7 cellular contexts compared by ENCODE assay signal in the genomic region with DNA sequence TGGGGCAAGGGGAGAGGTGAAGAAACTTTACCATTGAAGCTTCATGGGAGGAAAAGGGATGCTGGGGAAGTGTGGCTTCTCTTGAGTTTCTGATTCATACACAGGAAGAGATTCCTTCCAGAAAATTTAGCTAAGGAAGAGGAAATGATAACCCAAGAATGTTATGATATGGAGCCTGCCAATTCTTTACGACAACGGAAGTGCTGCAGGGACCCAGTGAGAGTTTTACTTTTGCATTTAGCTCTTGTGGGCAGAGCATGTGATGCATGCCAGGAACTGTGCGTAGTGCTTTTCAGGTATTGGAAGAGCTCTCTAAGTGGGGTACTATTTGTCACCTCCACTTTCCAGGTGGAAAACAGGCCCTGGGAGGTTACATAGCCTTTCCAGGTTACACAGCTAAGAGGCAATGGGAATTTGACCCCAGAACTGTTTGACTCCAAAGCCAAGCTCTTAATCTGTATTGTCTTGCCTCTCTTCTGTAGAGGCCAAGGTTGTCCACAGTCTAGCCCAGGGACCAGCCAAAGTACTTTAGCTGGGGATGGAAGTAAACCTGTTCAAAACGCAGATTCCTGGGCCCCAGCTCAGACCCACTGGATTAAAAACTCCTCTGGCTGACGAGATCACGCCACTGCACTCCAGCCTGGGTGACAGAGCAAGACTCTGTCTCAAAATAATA. TPM values are rescaled to one million over a fixed set of nuclear protein-coding genes. Genes with fewer than 3 reads are reported as not detected.
DNase-seq lines count a peak whose midpoint lies in the region; ATAC-seq, FAIRE-seq and TF ChIP-seq lines count a peak whose summit lies in the region.

No MANE protein-coding gene starts in this region.

- no peaks in the 10 kb centered on the region for H3F3A ChIP-seq in MM.1S (ENCODE audit: insufficient read depth, low read length)

- H3K9me2 ChIP-seq in MM.1S (replicated peaks; ENCODE audit: insufficient read depth, low read length): no peaks in the 10 kb centered on the region

- H4K20me1 ChIP-seq in MM.1S (ENCODE audit: insufficient read depth, low read length): no peaks in the 10 kb centered on the region

- no peaks in the 10 kb centered on the region for H3K79me2 ChIP-seq in MM.1S (ENCODE audit: low read length)

- H3K36me3 ChIP-seq in MM.1S (replicated peaks; ENCODE audit: insufficient read depth, low read length): no peaks in the 10 kb centered on the region
- no peaks in the 10 kb centered on the region for H3K36me3 ChIP-seq in effector memory CD4-positive, alpha-beta T cell (ENCODE audit: control insufficient read depth, insufficient read depth, low read length)
- H3K36me3 ChIP-seq in small intestine (ENCODE audit: control insufficient read depth in 2 of 2, insufficient read depth in 2 of 2, low read length in 2 of 2): no peaks in the 10 kb centered on the region

- no peak for FAIRE-seq in small intestine (lab: Jason Lieb, UNC)

- no peak overlapping the region for H3K4me2 ChIP-seq in MM.1S (ENCODE audit: low read depth, low read length)

- H3K4me3 ChIP-seq in MM.1S (ENCODE audit: low read length) (no peak overlapping the region), small intestine (ENCODE audit: low read depth in 1 of 2, low read length in 2 of 2) (no peak overlapping the region)
- H3K4me3 ChIP-seq in effector memory CD4-positive, alpha-beta T cell (ENCODE audit: insufficient read depth, low read depth, low read length, poor library complexity, severe bottlenecking): no peak overlapping the region

- no peak overlapping the region for H3K27ac Mint-ChIP-seq in endothelial cell (ENCODE audit: unreplicated experiment)

- no peaks in the 10 kb centered on the region for H3K4me1 ChIP-seq in MM.1S (ENCODE audit: low read length)
- H3K4me1 ChIP-seq in effector memory CD4-positive, alpha-beta T cell (ENCODE audit: control insufficient read depth, insufficient read depth, low read length, poor library complexity, severe bottlenecking): peaks cover 19% of the 10 kb centered on the region
- no peaks in the 10 kb centered on the region for H3K4me1 ChIP-seq in small intestine (ENCODE audit: control insufficient read depth in 2 of 2, insufficient read depth in 1 of 2, low read depth in 1 of 2, low read length in 1 of 2)

- H3K9me3 Mint-ChIP-seq in endothelial cell (ENCODE audit: unreplicated experiment): no peaks in the 10 kb centered on the region

- no peak overlapping the region for H3K27ac ChIP-seq in MM.1S (ENCODE audit: low read length)
- peak overlapping the region; percentile 59 for H3K27ac ChIP-seq in effector memory CD4-positive, alpha-beta T cell (ENCODE audit: insufficient read depth, low read length, poor library complexity, severe bottlenecking)
- peak overlapping the region in 1 of 2 donors; percentile 69 for H3K27ac ChIP-seq in small intestine (ENCODE audit: low read depth in 1 of 2, low read length in 1 of 2)

- peaks cover 8% of the 10 kb centered on the region for H3K36me3 Mint-ChIP-seq in endothelial cell (ENCODE audit: low read depth, unreplicated experiment)

- H3K27me3 ChIP-seq in MM.1S (replicated peaks; ENCODE audit: insufficient read depth, low read length): no peaks in the 10 kb centered on the region
- no peaks in the 10 kb centered on the region for H3K27me3 ChIP-seq in effector memory CD4-positive, alpha-beta T cell (replicated peaks; ENCODE audit: control insufficient read depth, insufficient read depth, low read length, poor library complexity, severe bottlenecking)
- H3K27me3 ChIP-seq in small intestine (ENCODE audit: control insufficient read depth in 2 of 2, insufficient read depth in 2 of 2, low read length in 2 of 2): no peaks in the 10 kb centered on the region

- no peak overlapping the region for H2AFZ ChIP-seq in MM.1S (ENCODE audit: low read length)

- no peak overlapping the region for H3K4me3 Mint-ChIP-seq in endothelial cell (ENCODE audit: unreplicated experiment)

- 67% methylated on average over 6 of the region's 6 CpGs for WGBS in small intestine, 3 donors

- H3K9me3 ChIP-seq in MM.1S (replicated peaks; ENCODE audit: insufficient read depth, low read length): no peaks in the 10 kb centered on the region
- no peaks in the 10 kb centered on the region for H3K9me3 ChIP-seq in effector memory CD4-positive, alpha-beta T cell (ENCODE audit: control insufficient read depth, low read length)
- H3K9me3 ChIP-seq in small intestine (ENCODE audit: control insufficient read depth, low read depth): no peaks in the 10 kb centered on the region

- peak; percentile 39 for DNase-seq in MM.1S
- DNase-seq in effector memory CD4-positive, alpha-beta T cell: no peak
- peak; percentile 60 for DNase-seq in small intestine
- DNase-seq in endothelial cell (ENCODE audit: low spot score): no peak
- no peak for DNase-seq in anterior cingulate cortex (lab: John Stamatoyannopoulos, UW)

- no peak overlapping the region for H3K9ac ChIP-seq in MM.1S (ENCODE audit: low read length)

- TF ChIP-seq CTCF in MM.1S (IDR thresholded peaks at IDR 0.05; ENCODE audit: low read length) (no peak), endothelial cell (IDR thresholded peaks at IDR 0.05; ENCODE audit: unreplicated experiment) (no peak)

- H3K27me3 Mint-ChIP-seq in endothelial cell (ENCODE audit: unreplicated experiment): peaks cover 7% of the 10 kb centered on the region

- ATAC-seq in GM21528 (IDR thresholded peaks at IDR 0.05; ENCODE audit: low FRiP score, unreplicated experiment) (peak; percentile 57), HG03097 (IDR thresholded peaks at IDR 0.05; ENCODE audit: low FRiP score, unreplicated experiment) (no peak)

- peaks cover 24% of the 10 kb centered on the region for H3K4me1 Mint-ChIP-seq in endothelial cell (ENCODE audit: unreplicated experiment)

RNA-seq across cellular contexts. Expression of gene CMTM7, which starts 23.0 kb away (rescaled TPM):
- polyA plus RNA-seq in small intestine: 1 to 10 TPM; 2.0 to 5.6 (median 3.5) TPM
- 54.4 TPM for total RNA-seq in endothelial cell (ENCODE audit: unreplicated experiment)

Comparison
In these comparisons a context has a peak if more than half of its experiments do, and no peak if none do; other contexts are left out.
1. DNase-seq: peak in MM.1S (single experiment) and small intestine (single experiment); none in effector memory CD4-positive, alpha-beta T cell (0 of 3), endothelial cell (single experiment) and anterior cingulate cortex (0 of 58).